1 cellular context compared by ENCODE assay signal in the genomic region with DNA sequence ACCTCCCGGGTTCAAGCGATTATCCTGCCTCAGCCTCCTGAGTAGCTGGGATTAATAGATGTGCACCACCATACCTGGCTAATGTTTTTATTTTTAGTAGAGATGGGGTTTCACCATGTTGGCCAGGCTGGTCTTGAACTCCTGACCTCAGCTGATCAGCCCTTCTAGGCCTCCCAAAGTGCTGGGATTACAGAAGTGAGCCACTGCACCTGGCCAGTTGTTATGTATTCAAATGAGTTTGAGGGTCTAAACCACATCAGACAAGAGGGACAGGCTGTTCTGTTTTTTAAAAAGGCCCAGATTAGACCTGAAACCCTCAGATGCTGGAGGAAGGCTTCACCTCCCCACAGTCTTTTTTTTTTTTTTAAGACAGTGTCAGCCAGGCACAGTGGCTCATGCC.
TF ChIP-seq lines count a peak whose summit lies in the region.

No MANE protein-coding gene starts in this region.

TF ChIP-seq in GM12878, 131 proteins besides CTCF, POLR2A, EP300 and RAD21 (continued from another document and continues in another):
- TF ChIP-seq TCF3 (IDR thresholded peaks at IDR 0.05; ENCODE audit: borderline replicate concordance, insufficient read depth, low read depth, low read length) = peak; percentile 63; the same call in 1 of the 2 replicates
- TF ChIP-seq CBX3 (IDR thresholded peaks at IDR 0.05; ENCODE audit: borderline replicate concordance, low read depth) = no peak
- TF ChIP-seq, protein P1, sequence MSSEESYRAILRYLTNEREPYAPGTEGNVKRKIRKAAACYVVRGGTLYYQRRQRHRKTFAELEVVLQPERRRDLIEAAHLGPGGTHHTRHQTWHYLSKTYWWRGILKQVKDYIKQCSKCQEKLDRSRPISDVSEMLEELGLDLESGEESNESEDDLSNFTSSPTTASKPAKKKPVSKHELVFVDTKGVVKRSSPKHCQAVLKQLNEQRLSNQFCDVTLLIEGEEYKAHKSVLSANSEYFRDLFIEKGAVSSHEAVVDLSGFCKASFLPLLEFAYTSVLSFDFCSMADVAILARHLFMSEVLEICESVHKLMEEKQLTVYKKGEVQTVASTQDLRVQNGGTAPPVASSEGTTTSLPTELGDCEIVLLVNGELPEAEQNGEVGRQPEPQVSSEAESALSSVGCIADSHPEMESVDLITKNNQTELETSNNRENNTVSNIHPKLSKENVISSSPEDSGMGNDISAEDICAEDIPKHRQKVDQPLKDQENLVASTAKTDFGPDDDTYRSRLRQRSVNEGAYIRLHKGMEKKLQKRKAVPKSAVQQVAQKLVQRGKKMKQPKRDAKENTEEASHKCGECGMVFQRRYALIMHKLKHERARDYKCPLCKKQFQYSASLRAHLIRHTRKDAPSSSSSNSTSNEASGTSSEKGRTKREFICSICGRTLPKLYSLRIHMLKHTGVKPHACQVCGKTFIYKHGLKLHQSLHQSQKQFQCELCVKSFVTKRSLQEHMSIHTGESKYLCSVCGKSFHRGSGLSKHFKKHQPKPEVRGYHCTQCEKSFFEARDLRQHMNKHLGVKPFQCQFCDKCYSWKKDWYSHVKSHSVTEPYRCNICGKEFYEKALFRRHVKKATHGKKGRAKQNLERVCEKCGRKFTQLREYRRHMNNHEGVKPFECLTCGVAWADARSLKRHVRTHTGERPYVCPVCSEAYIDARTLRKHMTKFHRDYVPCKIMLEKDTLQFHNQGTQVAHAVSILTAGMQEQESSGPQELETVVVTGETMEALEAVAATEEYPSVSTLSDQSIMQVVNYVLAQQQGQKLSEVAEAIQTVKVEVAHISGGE (CRISPR knock-in tag; IDR thresholded peaks at IDR 0.05) = no peak
- TF ChIP-seq CHD1 (IDR thresholded peaks at IDR 0.05; ENCODE audit: low read depth, low read length) = no peak
- no peak for TF ChIP-seq RFX5 (IDR thresholded peaks at IDR 0.05; ENCODE audit: low read depth, low read length)
- TF ChIP-seq FOS (IDR thresholded peaks at IDR 0.05; ENCODE audit: borderline replicate concordance, extremely low read depth, insufficient read length) = no peak
- TF ChIP-seq KLF5 (IDR thresholded peaks at IDR 0.05; ENCODE audit: partially characterized antibody) = no peak
- TF ChIP-seq IKZF1 (conservative IDR thresholded peaks at IDR 0.05) = peak; percentile 24; the same call in 1 of the 2 replicates
- no peak for TF ChIP-seq PAX8 (IDR thresholded peaks at IDR 0.05)
- TF ChIP-seq MLLT1 (IDR thresholded peaks at IDR 0.05) = 0 out of 2 replicates have a peak, but pooled peaks have one; percentile 12
- no peak for TF ChIP-seq STAT1 (conservative IDR thresholded peaks at IDR 0.05)
- TF ChIP-seq, protein P2, sequence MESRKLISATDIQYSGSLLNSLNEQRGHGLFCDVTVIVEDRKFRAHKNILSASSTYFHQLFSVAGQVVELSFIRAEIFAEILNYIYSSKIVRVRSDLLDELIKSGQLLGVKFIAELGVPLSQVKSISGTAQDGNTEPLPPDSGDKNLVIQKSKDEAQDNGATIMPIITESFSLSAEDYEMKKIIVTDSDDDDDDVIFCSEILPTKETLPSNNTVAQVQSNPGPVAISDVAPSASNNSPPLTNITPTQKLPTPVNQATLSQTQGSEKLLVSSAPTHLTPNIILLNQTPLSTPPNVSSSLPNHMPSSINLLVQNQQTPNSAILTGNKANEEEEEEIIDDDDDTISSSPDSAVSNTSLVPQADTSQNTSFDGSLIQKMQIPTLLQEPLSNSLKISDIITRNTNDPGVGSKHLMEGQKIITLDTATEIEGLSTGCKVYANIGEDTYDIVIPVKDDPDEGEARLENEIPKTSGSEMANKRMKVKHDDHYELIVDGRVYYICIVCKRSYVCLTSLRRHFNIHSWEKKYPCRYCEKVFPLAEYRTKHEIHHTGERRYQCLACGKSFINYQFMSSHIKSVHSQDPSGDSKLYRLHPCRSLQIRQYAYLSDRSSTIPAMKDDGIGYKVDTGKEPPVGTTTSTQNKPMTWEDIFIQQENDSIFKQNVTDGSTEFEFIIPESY (IDR thresholded peaks at IDR 0.05) = no peak
- TF ChIP-seq, protein P3, sequence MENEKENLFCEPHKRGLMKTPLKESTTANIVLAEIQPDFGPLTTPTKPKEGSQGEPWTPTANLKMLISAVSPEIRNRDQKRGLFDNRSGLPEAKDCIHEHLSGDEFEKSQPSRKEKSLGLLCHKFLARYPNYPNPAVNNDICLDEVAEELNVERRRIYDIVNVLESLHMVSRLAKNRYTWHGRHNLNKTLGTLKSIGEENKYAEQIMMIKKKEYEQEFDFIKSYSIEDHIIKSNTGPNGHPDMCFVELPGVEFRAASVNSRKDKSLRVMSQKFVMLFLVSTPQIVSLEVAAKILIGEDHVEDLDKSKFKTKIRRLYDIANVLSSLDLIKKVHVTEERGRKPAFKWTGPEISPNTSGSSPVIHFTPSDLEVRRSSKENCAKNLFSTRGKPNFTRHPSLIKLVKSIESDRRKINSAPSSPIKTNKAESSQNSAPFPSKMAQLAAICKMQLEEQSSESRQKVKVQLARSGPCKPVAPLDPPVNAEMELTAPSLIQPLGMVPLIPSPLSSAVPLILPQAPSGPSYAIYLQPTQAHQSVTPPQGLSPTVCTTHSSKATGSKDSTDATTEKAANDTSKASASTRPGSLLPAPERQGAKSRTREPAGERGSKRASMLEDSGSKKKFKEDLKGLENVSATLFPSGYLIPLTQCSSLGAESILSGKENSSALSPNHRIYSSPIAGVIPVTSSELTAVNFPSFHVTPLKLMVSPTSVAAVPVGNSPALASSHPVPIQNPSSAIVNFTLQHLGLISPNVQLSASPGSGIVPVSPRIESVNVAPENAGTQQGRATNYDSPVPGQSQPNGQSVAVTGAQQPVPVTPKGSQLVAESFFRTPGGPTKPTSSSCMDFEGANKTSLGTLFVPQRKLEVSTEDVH (IDR thresholded peaks at IDR 0.05; ENCODE audit: low read depth, partially characterized antibody) = no peak
- peak; percentile 92; the same call in 2 of the 3 replicates for TF ChIP-seq POU2F2 (IDR thresholded peaks at IDR 0.05; ENCODE audit: borderline replicate concordance, low read depth, low read length)
- TF ChIP-seq HSF1 (IDR thresholded peaks at IDR 0.05; ENCODE audit: low read depth, low read length) = no peak
- TF ChIP-seq FOXK2 (IDR thresholded peaks at IDR 0.05) = no peak
- TF ChIP-seq RELA (IDR thresholded peaks at IDR 0.05; ENCODE audit: borderline replicate concordance, partially characterized antibody) = no peak
- TF ChIP-seq, protein P4, sequence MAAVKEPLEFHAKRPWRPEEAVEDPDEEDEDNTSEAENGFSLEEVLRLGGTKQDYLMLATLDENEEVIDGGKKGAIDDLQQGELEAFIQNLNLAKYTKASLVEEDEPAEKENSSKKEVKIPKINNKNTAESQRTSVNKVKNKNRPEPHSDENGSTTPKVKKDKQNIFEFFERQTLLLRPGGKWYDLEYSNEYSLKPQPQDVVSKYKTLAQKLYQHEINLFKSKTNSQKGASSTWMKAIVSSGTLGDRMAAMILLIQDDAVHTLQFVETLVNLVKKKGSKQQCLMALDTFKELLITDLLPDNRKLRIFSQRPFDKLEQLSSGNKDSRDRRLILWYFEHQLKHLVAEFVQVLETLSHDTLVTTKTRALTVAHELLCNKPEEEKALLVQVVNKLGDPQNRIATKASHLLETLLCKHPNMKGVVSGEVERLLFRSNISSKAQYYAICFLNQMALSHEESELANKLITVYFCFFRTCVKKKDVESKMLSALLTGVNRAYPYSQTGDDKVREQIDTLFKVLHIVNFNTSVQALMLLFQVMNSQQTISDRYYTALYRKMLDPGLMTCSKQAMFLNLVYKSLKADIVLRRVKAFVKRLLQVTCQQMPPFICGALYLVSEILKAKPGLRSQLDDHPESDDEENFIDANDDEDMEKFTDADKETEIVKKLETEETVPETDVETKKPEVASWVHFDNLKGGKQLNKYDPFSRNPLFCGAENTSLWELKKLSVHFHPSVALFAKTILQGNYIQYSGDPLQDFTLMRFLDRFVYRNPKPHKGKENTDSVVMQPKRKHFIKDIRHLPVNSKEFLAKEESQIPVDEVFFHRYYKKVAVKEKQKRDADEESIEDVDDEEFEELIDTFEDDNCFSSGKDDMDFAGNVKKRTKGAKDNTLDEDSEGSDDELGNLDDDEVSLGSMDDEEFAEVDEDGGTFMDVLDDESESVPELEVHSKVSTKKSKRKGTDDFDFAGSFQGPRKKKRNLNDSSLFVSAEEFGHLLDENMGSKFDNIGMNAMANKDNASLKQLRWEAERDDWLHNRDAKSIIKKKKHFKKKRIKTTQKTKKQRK (IDR thresholded peaks at IDR 0.05; ENCODE audit: low read depth, low read length) = no peak
- TF ChIP-seq JUND (IDR thresholded peaks at IDR 0.05; ENCODE audit: low read depth, low read length) = no peak
- TF ChIP-seq, protein P5, sequence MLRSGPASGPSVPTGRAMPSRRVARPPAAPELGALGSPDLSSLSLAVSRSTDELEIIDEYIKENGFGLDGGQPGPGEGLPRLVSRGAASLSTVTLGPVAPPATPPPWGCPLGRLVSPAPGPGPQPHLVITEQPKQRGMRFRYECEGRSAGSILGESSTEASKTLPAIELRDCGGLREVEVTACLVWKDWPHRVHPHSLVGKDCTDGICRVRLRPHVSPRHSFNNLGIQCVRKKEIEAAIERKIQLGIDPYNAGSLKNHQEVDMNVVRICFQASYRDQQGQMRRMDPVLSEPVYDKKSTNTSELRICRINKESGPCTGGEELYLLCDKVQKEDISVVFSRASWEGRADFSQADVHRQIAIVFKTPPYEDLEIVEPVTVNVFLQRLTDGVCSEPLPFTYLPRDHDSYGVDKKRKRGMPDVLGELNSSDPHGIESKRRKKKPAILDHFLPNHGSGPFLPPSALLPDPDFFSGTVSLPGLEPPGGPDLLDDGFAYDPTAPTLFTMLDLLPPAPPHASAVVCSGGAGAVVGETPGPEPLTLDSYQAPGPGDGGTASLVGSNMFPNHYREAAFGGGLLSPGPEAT (IDR thresholded peaks at IDR 0.05; ENCODE audit: low read depth) = no peak
- no peak for TF ChIP-seq KAT2A (conservative IDR thresholded peaks at IDR 0.05; ENCODE audit: control insufficient read depth, low read depth, low read length)
- TF ChIP-seq JUNB (IDR thresholded peaks at IDR 0.05) = no peak
- no peak for TF ChIP-seq EZH2 (IDR thresholded peaks at IDR 0.05; ENCODE audit: borderline replicate concordance, control insufficient read depth, low read depth, low read length)
- peak; percentile 82 for TF ChIP-seq MEF2A (IDR thresholded peaks at IDR 0.05; ENCODE audit: insufficient read depth, low read depth, low read length)
- TF ChIP-seq TCF7 (IDR thresholded peaks at IDR 0.05; ENCODE audit: borderline replicate concordance) = peak; percentile 97
- no peak for TF ChIP-seq KDM1A (IDR thresholded peaks at IDR 0.05; ENCODE audit: borderline replicate concordance)
- no peak for TF ChIP-seq IRF3 (IDR thresholded peaks at IDR 0.05)
- no peak for TF ChIP-seq SMARCA5 (IDR thresholded peaks at IDR 0.05)
- TF ChIP-seq STAT3 (IDR thresholded peaks at IDR 0.05; ENCODE audit: low read depth, low read length) = no peak
- no peak for TF ChIP-seq SUPT20H (IDR thresholded peaks at IDR 0.05; ENCODE audit: borderline replicate concordance, control insufficient read depth, low read depth, low read length)
- TF ChIP-seq NFXL1 (IDR thresholded peaks at IDR 0.05; ENCODE audit: borderline replicate concordance) = no peak
- TF ChIP-seq SIN3A (IDR thresholded peaks at IDR 0.05; ENCODE audit: low read depth, low read length) = no peak
- no peak for TF ChIP-seq NFYA (IDR thresholded peaks at IDR 0.05; ENCODE audit: borderline replicate concordance, low read depth, low read length)
- peak; percentile 62 for TF ChIP-seq MEF2B (IDR thresholded peaks at IDR 0.05; ENCODE audit: partially characterized antibody, poor library complexity, severe bottlenecking)
- no peak for TF ChIP-seq MAX (IDR thresholded peaks at IDR 0.05; ENCODE audit: low read depth, low read length)
- TF ChIP-seq ETV6 (conservative IDR thresholded peaks at IDR 0.05 in 1 of 2, IDR thresholded peaks at IDR 0.05 in 1 of 2; ENCODE audit: borderline replicate concordance in 1 of 2, low read depth in 1 of 2) = no peak
- peak; percentile 47; the same call in 1 of the 2 replicates for TF ChIP-seq MTA2 (IDR thresholded peaks at IDR 0.05; ENCODE audit: low read depth)
- no peak for TF ChIP-seq NRF1 (conservative IDR thresholded peaks at IDR 0.05; ENCODE audit: low read depth, low read length)
